In the genomic region with DNA sequence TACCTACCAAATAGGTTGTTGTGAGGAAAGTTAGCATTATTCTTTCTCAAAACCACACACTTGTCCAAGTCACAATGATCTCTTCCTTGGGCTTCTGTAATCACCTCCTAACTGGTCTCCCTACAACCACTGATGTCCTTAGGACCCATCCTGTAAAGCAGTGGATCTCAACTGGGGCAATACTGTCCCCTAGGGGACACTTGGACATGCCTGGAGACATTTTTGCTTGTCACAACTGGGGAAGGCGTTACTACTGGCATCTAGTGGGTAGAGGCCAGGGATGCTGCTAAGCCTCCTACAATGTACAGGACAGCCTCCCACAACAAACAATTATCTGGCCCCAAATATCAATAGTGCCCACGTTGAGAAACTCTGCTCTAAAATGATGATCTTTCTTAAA, we compare ENCODE assay signal across 8 cellular contexts.
A peak's percentile ranks its signal among the peaks of the same experiment; 100 is the strongest.
DNase-seq lines count a peak whose midpoint lies in the region; ATAC-seq, FAIRE-seq and TF ChIP-seq lines count a peak whose summit lies in the region.

No MANE protein-coding gene starts in this region.

- H4K20me1 ChIP-seq in H9 (ENCODE audit: control insufficient read depth, insufficient read depth, insufficient read length): no peaks in the 10 kb centered on the region

- no peak overlapping the region for H3K4me3 Mint-ChIP-seq in H9
- no peak overlapping the region for H3K4me3 Mint-ChIP-seq in naive B cell

- no peak overlapping the region for H3K56ac ChIP-seq in H9 (ENCODE audit: insufficient read length, low read depth, low read length)

- no peak overlapping the region for H4K91ac ChIP-seq in H9 (ENCODE audit: insufficient read length, low read depth, low read length)

- no peaks in the 10 kb centered on the region for H3K79me2 ChIP-seq in H9 (ENCODE audit: insufficient read depth, low read length)

- peak; percentile 1 for DNase-seq in NCI-H2171 treated with DMSO at 0.1 percent for 48 hours (lab: John Stamatoyannopoulos, UW)
- no peak for DNase-seq in NCI-H2171 (lab: John Stamatoyannopoulos, UW)
- peak; percentile 78 for DNase-seq in H9
- peak; percentile 15 for DNase-seq in RCC 7860 (ENCODE audit: low spot score)
- peak; percentile 39 for DNase-seq in epithelial cell of esophagus (ENCODE audit: low read depth)
- peak; percentile 33 for DNase-seq in naive B cell
- no peak for DNase-seq in DMS153 treated with DMSO at 0.1 percent for 48 hours (lab: John Stamatoyannopoulos, UW; ENCODE audit: unreplicated experiment)

- no peak overlapping the region for H4K5ac ChIP-seq in H9 (ENCODE audit: insufficient read length, low read depth, low read length)

- H3K4me3 ChIP-seq in epithelial cell of esophagus (ENCODE audit: low read length): no peak overlapping the region

- H3K4me1 ChIP-seq in H9 (ENCODE audit: insufficient read depth, low read length): 0 out of 2 replicates have a peak, but pooled peaks cover 6% of the 10 kb centered on the region

- H2BK15ac ChIP-seq in H9 (ENCODE audit: low read depth, low read length): no peak overlapping the region

- H3K9me3 Mint-ChIP-seq in H9 (peaks cover 0 to 3% of the 10 kb centered on the region in 2 experiments; a peak in 2 of 5 replicates), naive B cell (no peaks in the 10 kb centered on the region)

- peak; percentile 72 to 74 for ATAC-seq in naive B cell (ENCODE audit: low read depth in 2 of 2)
- ATAC-seq in HG02642 (IDR thresholded peaks at IDR 0.05; ENCODE audit: poor library complexity, unreplicated experiment): no peak

- no peak overlapping the region for H3K27ac ChIP-seq in H9 (ENCODE audit: insufficient read length, low read depth, low read length)

- H3K4me1 Mint-ChIP-seq in H9 (peaks cover 34 to 37% of the 10 kb centered on the region in 2 experiments), naive B cell (peaks cover 4 to 32% (median 21%) of the 10 kb centered on the region in 3 donors)

- H3K27ac Mint-ChIP-seq in H9 (0 out of 7 replicates have a peak overlapping the region, but pooled peaks of 1 of the 3 experiments have one; percentile 2), naive B cell (peak overlapping the region in 3 of 6 donors; percentile 3 to 81 (median 37))

- no peaks in the 10 kb centered on the region for H3K27me3 Mint-ChIP-seq in H9 (ENCODE audit: low read depth)
- peaks cover 0 to 8% (median 0%) of the 10 kb centered on the region in 3 donors for H3K27me3 Mint-ChIP-seq in naive B cell

- no CpG with 5 or more reads among the region's 2 CpGs for WGBS in H9 (ENCODE audit: extremely low coverage, insufficient read length, low lambda C conversion rate)

- H3K4ac ChIP-seq in H9 (ENCODE audit: low read depth, low read length): no peak overlapping the region

- no peak overlapping the region for H2BK5ac ChIP-seq in H9 (ENCODE audit: insufficient read length, low read length)

- no peak overlapping the region for H3K4me2 ChIP-seq in H9 (ENCODE audit: insufficient read depth, insufficient read length, low read length)

- H3K36me3 Mint-ChIP-seq in H9 (ENCODE audit: insufficient read depth in 1 of 3, low read depth in 3 of 3) (peaks cover 0 to 5% (median 2%) of the 10 kb centered on the region in 3 experiments; a peak in 2 of 7 replicates), naive B cell (no peaks in the 10 kb centered on the region)

- no peaks in the 10 kb centered on the region for H3K79me1 ChIP-seq in H9 (ENCODE audit: insufficient read depth, low read depth, low read length, poor library complexity, severe bottlenecking)

- no peak overlapping the region for H3K18ac ChIP-seq in H9 (ENCODE audit: insufficient read length, low read depth, low read length)

- no peak overlapping the region for H2BK20ac ChIP-seq in H9 (ENCODE audit: low read depth, low read length, poor library complexity, severe bottlenecking)

- no peak overlapping the region for H2AK5ac ChIP-seq in H9 (ENCODE audit: insufficient read length, low read length)

- H2BK12ac ChIP-seq in H9 (ENCODE audit: insufficient read length, low read depth, low read length): no peak overlapping the region

- no peak overlapping the region for H2AFZ ChIP-seq in H9 (ENCODE audit: low read length)

- no peak overlapping the region for H3K14ac ChIP-seq in H9 (ENCODE audit: insufficient read depth, low read length)

- H3K9me3 ChIP-seq in H9 (ENCODE audit: control insufficient read depth, low read depth, low read length): no peaks in the 10 kb centered on the region

- H2BK120ac ChIP-seq in H9 (ENCODE audit: low read depth, low read length, poor library complexity, severe bottlenecking): no peak overlapping the region

- H3K9ac ChIP-seq in H9 (ENCODE audit: extremely low read depth, insufficient read length, low read length): no peak overlapping the region

- H3K27me3 ChIP-seq in H9 (ENCODE audit: insufficient read depth, low read length): no peaks in the 10 kb centered on the region

- TF ChIP-seq CTCF in H9 (conservative IDR thresholded peaks at IDR 0.05): peak; percentile 80
- peak; percentile 26 for TF ChIP-seq CTCF in epithelial cell of esophagus (IDR thresholded peaks at IDR 0.05; ENCODE audit: insufficient read depth, low read depth, low read length, missing control alignments)

- FAIRE-seq in RCC 7860 (lab: Jason Lieb, UNC): no peak

- H3T11ph ChIP-seq in H9 (ENCODE audit: low read length): no peak overlapping the region

- H3K23ac ChIP-seq in H9 (ENCODE audit: insufficient read length, low read depth, low read length): no peak overlapping the region

- no peaks in the 10 kb centered on the region for H3K23me2 ChIP-seq in H9 (ENCODE audit: insufficient read length, low read depth, low read length, poor library complexity, severe bottlenecking)

- no peak overlapping the region for H4K8ac ChIP-seq in H9 (replicated peaks; ENCODE audit: insufficient read length, low read depth, low read length)

Comparison
In these comparisons a context has a peak if more than half of its experiments do, and no peak if none do; other contexts are left out.
1. DNase-seq: peak in NCI-H2171 treated with DMSO at 0.1 percent for 48 hours (single experiment), H9 (single experiment), RCC 7860 (single experiment), epithelial cell of esophagus (single experiment) and naive B cell (single experiment); none in NCI-H2171 (single experiment) and DMS153 treated with DMSO at 0.1 percent for 48 hours (single experiment).